ENCODE assay signal across 1 cellular context in the genomic region with DNA sequence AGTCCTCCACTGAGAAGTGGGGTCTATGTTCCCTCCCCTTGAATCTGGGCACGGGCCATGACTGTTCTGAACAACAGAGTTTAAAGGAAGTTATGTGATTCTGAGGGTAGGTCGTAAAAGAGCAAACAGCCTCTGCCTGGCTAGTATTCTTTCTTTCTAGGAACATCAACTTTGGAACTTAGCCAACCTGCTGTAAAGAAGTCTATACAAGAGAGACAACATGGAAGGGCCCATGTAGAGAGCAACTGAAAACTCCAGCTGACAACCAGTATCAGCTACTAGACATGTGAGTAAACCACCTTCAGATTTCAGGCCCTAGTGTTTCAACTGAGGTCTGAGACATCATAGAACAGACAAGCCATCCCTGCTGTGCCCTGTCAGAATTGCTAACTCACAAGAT.
TF ChIP-seq lines count a peak whose summit lies in the region.

No MANE protein-coding gene starts in this region.

TF ChIP-seq in HEK293, 187 proteins besides CTCF, POLR2A, EP300 and RAD21 (continued from another document):
- TF ChIP-seq ZNF266 (tag by site-specific recombination; IDR thresholded peaks at IDR 0.05; ENCODE audit: low read depth) (peak; percentile 50; the same call in 1 of the 2 replicates), ZNF239 (tag by site-specific recombination; IDR thresholded peaks at IDR 0.05) (no peak), ZNF202 (tag by site-specific recombination; IDR thresholded peaks at IDR 0.05; ENCODE audit: borderline replicate concordance) (no peak), BCL6B (tag by site-specific recombination; IDR thresholded peaks at IDR 0.05) (peak; percentile 99), ZBTB44 (tag by site-specific recombination; IDR thresholded peaks at IDR 0.05) (peak; percentile 17; the same call in 1 of the 2 replicates), ZNF341 (tag by site-specific recombination; IDR thresholded peaks at IDR 0.05; ENCODE audit: low read depth) (0 out of 2 replicates have a peak, but pooled peaks have one; percentile 29), ZNF560 (tag by site-specific recombination; IDR thresholded peaks at IDR 0.05; ENCODE audit: borderline replicate concordance) (no peak)
- TF ChIP-seq, protein P1, sequence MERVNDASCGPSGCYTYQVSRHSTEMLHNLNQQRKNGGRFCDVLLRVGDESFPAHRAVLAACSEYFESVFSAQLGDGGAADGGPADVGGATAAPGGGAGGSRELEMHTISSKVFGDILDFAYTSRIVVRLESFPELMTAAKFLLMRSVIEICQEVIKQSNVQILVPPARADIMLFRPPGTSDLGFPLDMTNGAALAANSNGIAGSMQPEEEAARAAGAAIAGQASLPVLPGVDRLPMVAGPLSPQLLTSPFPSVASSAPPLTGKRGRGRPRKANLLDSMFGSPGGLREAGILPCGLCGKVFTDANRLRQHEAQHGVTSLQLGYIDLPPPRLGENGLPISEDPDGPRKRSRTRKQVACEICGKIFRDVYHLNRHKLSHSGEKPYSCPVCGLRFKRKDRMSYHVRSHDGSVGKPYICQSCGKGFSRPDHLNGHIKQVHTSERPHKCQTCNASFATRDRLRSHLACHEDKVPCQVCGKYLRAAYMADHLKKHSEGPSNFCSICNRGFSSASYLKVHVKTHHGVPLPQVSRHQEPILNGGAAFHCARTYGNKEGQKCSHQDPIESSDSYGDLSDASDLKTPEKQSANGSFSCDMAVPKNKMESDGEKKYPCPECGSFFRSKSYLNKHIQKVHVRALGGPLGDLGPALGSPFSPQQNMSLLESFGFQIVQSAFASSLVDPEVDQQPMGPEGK (tag by site-specific recombination; IDR thresholded peaks at IDR 0.05), result no peak
